ENCODE assay signal across 8 cellular contexts in genomic region chr3:123652346-123652984, GRCh38.
A peak's percentile ranks its signal among the peaks of the same experiment; 100 is the strongest.
DNase-seq lines count a peak whose midpoint lies in the region; ATAC-seq, FAIRE-seq and TF ChIP-seq lines count a peak whose summit lies in the region.

No MANE protein-coding gene starts in this region.

- 45% methylated on average over 9 of the region's 9 CpGs; no CpG with 5 or more reads in 1 of the 2 experiments for WGBS in H1 (ENCODE audit: extremely low coverage in 1 of 2, insufficient coverage in 1 of 2, insufficient read length in 1 of 2, insufficient replicate concordance in 2 of 2, low coverage in 1 of 2, low lambda C conversion rate in 2 of 2, missing lambda C conversion rate in 1 of 2), 2 experiments

- no peak overlapping the region for H2BK15ac ChIP-seq in H1 (ENCODE audit: low read length)

- no peak overlapping the region for H3K56ac ChIP-seq in H1 (replicated peaks; ENCODE audit: insufficient read length, low read depth, low read length)

- TF ChIP-seq RAD21 in H1 (IDR thresholded peaks at IDR 0.05 in 1 of 2, conservative IDR thresholded peaks at IDR 0.05 in 1 of 2; ENCODE audit: low read depth in 2 of 2, low read length in 2 of 2), result peak; percentile 98 to 100

- no peak overlapping the region for H3K23ac ChIP-seq in H1 (ENCODE audit: insufficient read length)

- peaks cover 0 to 10% (median 1%) of the 10 kb centered on the region in 4 experiments; a peak in 3 of 7 replicates for H3K4me1 ChIP-seq in H1 (replicated peaks in 1 of 4; ENCODE audit: control insufficient read depth in 3 of 4, insufficient read depth in 4 of 4, low read length in 3 of 4)

- H3K4ac ChIP-seq in H1 (replicated peaks; ENCODE audit: insufficient read length, low read depth, low read length), result no peak overlapping the region

- no peak overlapping the region for H3K27ac ChIP-seq in H1 (ENCODE audit: low read depth, low read length)

- H3K14ac ChIP-seq in H1 (ENCODE audit: insufficient read length), result no peak overlapping the region

- no peak overlapping the region for H2BK20ac ChIP-seq in H1 (ENCODE audit: low read length)

- no peak overlapping the region for H4K91ac ChIP-seq in H1 (replicated peaks; ENCODE audit: insufficient read length, low read length)

- intact Hi-C loops in CD14-positive monocyte (cut with micrococcal nuclease), result loop anchor here (5.0 kb wide), 1 partner anchor 70 kb away; no protein-coding TSS in a partner anchor

- H3K18ac ChIP-seq in H1 (ENCODE audit: extremely low read depth, low read length), result no peak overlapping the region

- peaks cover 0 to 8% (median 3%) of the 10 kb centered on the region in 4 experiments; a peak in 3 of 8 replicates for H3K36me3 ChIP-seq in H1 (ENCODE audit: control insufficient read depth in 2 of 4, insufficient read depth in 4 of 4, low read length in 3 of 4)

- peaks cover 5 to 7% of the 10 kb centered on the region in 2 experiments for H3K9me3 ChIP-seq in H1 (ENCODE audit: insufficient read depth in 2 of 2, low read depth in 1 of 2, low read length in 1 of 2)

- H3K23me2 ChIP-seq in H1 (ENCODE audit: low read depth, low read length), result no peaks in the 10 kb centered on the region; the same call in 1 of the 2 replicates

- H3K9ac ChIP-seq in H1 (replicated peaks in 1 of 4; ENCODE audit: extremely low read depth in 1 of 4, low read depth in 3 of 4, low read length in 3 of 4), result no peak overlapping the region

- peaks cover 0 to 9% (median 6%) of the 10 kb centered on the region in 7 donors for H3K9me3 Mint-ChIP-seq in CD14-positive monocyte
- H3K9me3 Mint-ChIP-seq in T-helper 2 cell treated with Interferon-gamma antibody and Interleukin-4, amounts not matched to agents 5 μg/mL and 100 μg/mL, for 36 hours, result no peaks in the 10 kb centered on the region
- H3K9me3 Mint-ChIP-seq in stimulated activated naive B cell treated with anti-CD40 and anti-IgM and Interleukin-4, amounts not matched to agents 10 μg/mL and 1 μg/mL and 100 μg/mL, for 72 hours, result peaks cover 0 to 3% of the 10 kb centered on the region in 2 donors

- H2BK5ac ChIP-seq in H1 (ENCODE audit: low read depth, low read length), result no peak overlapping the region

- H3K79me2 ChIP-seq in H1 (ENCODE audit: control insufficient read depth in 1 of 2, insufficient read depth in 2 of 2, low read length in 2 of 2), result no peaks in the 10 kb centered on the region

- no peak overlapping the region for H4K5ac ChIP-seq in H1 (ENCODE audit: insufficient read length, low read depth, low read length)

- ATAC-seq in GM21786 (IDR thresholded peaks at IDR 0.05; ENCODE audit: unreplicated experiment) (peak; percentile 55), HG03565 (IDR thresholded peaks at IDR 0.05; ENCODE audit: unreplicated experiment) (no peak)
- ATAC-seq in stimulated activated naive B cell treated with anti-CD40 and anti-IgM and Interleukin-4, amounts not matched to agents 10 μg/mL and 1 μg/mL and 100 μg/mL, for 72 hours (replicated peaks), result peak; percentile 89 to 95

- peaks cover 1 to 5% (median 2%) of the 10 kb centered on the region in 3 donors for H3K27me3 Mint-ChIP-seq in CD14-positive monocyte (ENCODE audit: low read depth in 3 of 3)
- H3K27me3 Mint-ChIP-seq in T-helper 2 cell treated with Interferon-gamma antibody and Interleukin-4, amounts not matched to agents 5 μg/mL and 100 μg/mL, for 36 hours (ENCODE audit: low read depth), result peaks cover 2% of the 10 kb centered on the region
- no peaks in the 10 kb centered on the region for H3K27me3 Mint-ChIP-seq in stimulated activated naive B cell treated with anti-CD40 and anti-IgM and Interleukin-4, amounts not matched to agents 10 μg/mL and 1 μg/mL and 100 μg/mL, for 72 hours

- no peak overlapping the region for H4K8ac ChIP-seq in H1 (ENCODE audit: extremely low read depth, insufficient read depth, low read length)

- no peaks in the 10 kb centered on the region for H3K36me3 Mint-ChIP-seq in CD14-positive monocyte
- no peaks in the 10 kb centered on the region for H3K36me3 Mint-ChIP-seq in T-helper 2 cell treated with Interferon-gamma antibody and Interleukin-4, amounts not matched to agents 5 μg/mL and 100 μg/mL, for 36 hours (ENCODE audit: low read depth)
- H3K36me3 Mint-ChIP-seq in stimulated activated naive B cell treated with anti-CD40 and anti-IgM and Interleukin-4, amounts not matched to agents 10 μg/mL and 1 μg/mL and 100 μg/mL, for 72 hours, result peaks cover under 1 to 7% of the 10 kb centered on the region in 2 donors

- no peak overlapping the region for H3K4me3 Mint-ChIP-seq in CD14-positive monocyte
- H3K4me3 Mint-ChIP-seq in T-helper 2 cell treated with Interferon-gamma antibody and Interleukin-4, amounts not matched to agents 5 μg/mL and 100 μg/mL, for 36 hours, result no peak overlapping the region
- no peak overlapping the region for H3K4me3 Mint-ChIP-seq in stimulated activated naive B cell treated with anti-CD40 and anti-IgM and Interleukin-4, amounts not matched to agents 10 μg/mL and 1 μg/mL and 100 μg/mL, for 72 hours

- POLR2A ChIA-PET in H1 (lab: Charles Lee; ENCODE audit: partially characterized antibody), result interaction anchor here (0.8 to 2.5 kb wide), 7 partner anchors 10 to 338 kb away, joined by 3 to 7 read pairs (median 3); no protein-coding TSS in a partner anchor

- FAIRE-seq in H1 (lab: Jason Lieb, UNC), result peak; percentile 66

- no peak for TF ChIP-seq POLR2A in H1 (IDR thresholded peaks at IDR 0.05; ENCODE audit: control extremely low read depth in 1 of 2, low read depth in 2 of 2, low read length in 2 of 2)

- no peak overlapping the region for H2AFZ ChIP-seq in H1 (ENCODE audit: low read length)

- DNase-seq in CD14-positive monocyte (ENCODE audit: low spot score), result peak; percentile 56
- DNase-seq in NCI-H146 treated with DMSO at 0.1 percent for 48 hours (lab: John Stamatoyannopoulos, UW; ENCODE audit: unreplicated experiment), result peak; percentile 65
- DNase-seq in T-helper 2 cell treated with Interferon-gamma antibody and Interleukin-4, amounts not matched to agents 5 μg/mL and 100 μg/mL, for 36 hours (ENCODE audit: low spot score), result peak; percentile 21
- DNase-seq in H1 (ENCODE audit: low read depth in 1 of 2, low spot score in 2 of 2), result peak; percentile 44 to 92
- peak; percentile 91 for DNase-seq in medulla oblongata (ENCODE audit: extremely low spot score)
- peak; percentile 54 for DNase-seq in stimulated activated naive B cell treated with anti-CD40 and anti-IgM and Interleukin-4, amounts not matched to agents 10 μg/mL and 1 μg/mL and 100 μg/mL, for 72 hours

- no peak overlapping the region for H2BK12ac ChIP-seq in H1 (ENCODE audit: low read depth, low read length)

- H3K79me1 ChIP-seq in H1 (ENCODE audit: low read depth, low read length), result no peaks in the 10 kb centered on the region

- H3K4me1 Mint-ChIP-seq in CD14-positive monocyte, result peaks cover 13% of the 10 kb centered on the region
- H3K4me1 Mint-ChIP-seq in T-helper 2 cell treated with Interferon-gamma antibody and Interleukin-4, amounts not matched to agents 5 μg/mL and 100 μg/mL, for 36 hours (ENCODE audit: low read depth), result no peaks in the 10 kb centered on the region
- H3K4me1 Mint-ChIP-seq in stimulated activated naive B cell treated with anti-CD40 and anti-IgM and Interleukin-4, amounts not matched to agents 10 μg/mL and 1 μg/mL and 100 μg/mL, for 72 hours, result peaks cover 6 to 15% of the 10 kb centered on the region in 2 donors

- no peak overlapping the region for H2AK5ac ChIP-seq in H1 (ENCODE audit: low read depth, low read length)

- no peak overlapping the region for H2BK120ac ChIP-seq in H1 (replicated peaks; ENCODE audit: low read depth, low read length)

- no peak for TF ChIP-seq EP300 in H1 (IDR thresholded peaks at IDR 0.05; ENCODE audit: borderline replicate concordance in 1 of 2, low read depth in 2 of 2, low read length in 2 of 2)

- H3K27ac Mint-ChIP-seq in CD14-positive monocyte, result peak overlapping the region in 1 of 7 donors; percentile 75
- H3K27ac Mint-ChIP-seq in T-helper 2 cell treated with Interferon-gamma antibody and Interleukin-4, amounts not matched to agents 5 μg/mL and 100 μg/mL, for 36 hours, result no peak overlapping the region
- no peak overlapping the region for H3K27ac Mint-ChIP-seq in stimulated activated naive B cell treated with anti-CD40 and anti-IgM and Interleukin-4, amounts not matched to agents 10 μg/mL and 1 μg/mL and 100 μg/mL, for 72 hours

- peaks cover 0 to 2% of the 10 kb centered on the region in 2 experiments for H4K20me1 ChIP-seq in H1 (replicated peaks in 1 of 2; ENCODE audit: control insufficient read depth in 1 of 2, insufficient read depth in 2 of 2, low read length in 2 of 2)

- no peaks in the 10 kb centered on the region for H3K27me3 ChIP-seq in H1 (replicated peaks in 1 of 4; ENCODE audit: control insufficient read depth in 3 of 4, extremely low read depth in 1 of 4, insufficient read depth in 3 of 4, low read length in 3 of 4)

- CTCF ChIA-PET in H1 (lab: Charles Lee; ENCODE audit: partially characterized antibody), result interaction anchor here (0.6 to 32.0 kb wide), 43 partner anchors 5 to 1938 kb away, joined by 3 to 1463 read pairs (median 3); no protein-coding TSS in a partner anchor

- H3K4me2 ChIP-seq in H1 (ENCODE audit: insufficient read depth in 1 of 2, low read depth in 2 of 2, low read length in 2 of 2), result no peak overlapping the region; a peak in 1 of 4 replicates

- TF ChIP-seq CTCF in CD14-positive monocyte (IDR thresholded peaks at IDR 0.05), result peak; percentile 82
- peak; percentile 93 to 98 (median 93) for TF ChIP-seq CTCF in H1 (IDR thresholded peaks at IDR 0.05; ENCODE audit: control extremely low read depth in 1 of 3, insufficient read depth in 1 of 3, low read depth in 1 of 3, low read length in 3 of 3)

- no peak overlapping the region for H3K4me3 ChIP-seq in H1 (ENCODE audit: extremely low read depth in 1 of 4, insufficient read depth in 2 of 4, low read depth in 3 of 4, low read length in 4 of 4)

TF ChIP-seq in H1, 55 proteins besides CTCF, POLR2A, EP300 and RAD21 (continues in another document):
- TF ChIP-seq SIX5 (IDR thresholded peaks at IDR 0.05; ENCODE audit: low read depth, low read length) (no peak), KDM4A (IDR thresholded peaks at IDR 0.05; ENCODE audit: low read depth, low read length, severe bottlenecking) (no peak), HDAC6 (IDR thresholded peaks at IDR 0.05; ENCODE audit: low read depth, low read length) (no peak), ASH2L (IDR thresholded peaks at IDR 0.05; ENCODE audit: low read length) (no peak), TBP (IDR thresholded peaks at IDR 0.05; ENCODE audit: low read depth, low read length) (no peak), TCF12 (IDR thresholded peaks at IDR 0.05; ENCODE audit: low read depth, low read length) (no peak), CBX8 (IDR thresholded peaks at IDR 0.05; ENCODE audit: borderline replicate concordance, low read depth, low read length) (no peak), SIRT6 (IDR thresholded peaks at IDR 0.05; ENCODE audit: low read length) (no peak)

Comparison
In these comparisons a context has a peak if more than half of its experiments do, and no peak if none do; other contexts are left out.
1. DNase-seq: peak in every context shown above with its lines; median percentile 91 in medulla oblongata; 68 in H1; 65 in NCI-H146 treated with DMSO at 0.1 percent for 48 hours; 56 in CD14-positive monocyte; 54 in stimulated activated naive B cell treated with anti-CD40 and anti-IgM and Interleukin-4, amounts not matched to agents 10 μg/mL and 1 μg/mL and 100 μg/mL, for 72 hours; 21 in T-helper 2 cell treated with Interferon-gamma antibody and Interleukin-4, amounts not matched to agents 5 μg/mL and 100 μg/mL, for 36 hours.